Comparison of ENCODE assay signal across 8 cellular contexts in the genomic region with DNA sequence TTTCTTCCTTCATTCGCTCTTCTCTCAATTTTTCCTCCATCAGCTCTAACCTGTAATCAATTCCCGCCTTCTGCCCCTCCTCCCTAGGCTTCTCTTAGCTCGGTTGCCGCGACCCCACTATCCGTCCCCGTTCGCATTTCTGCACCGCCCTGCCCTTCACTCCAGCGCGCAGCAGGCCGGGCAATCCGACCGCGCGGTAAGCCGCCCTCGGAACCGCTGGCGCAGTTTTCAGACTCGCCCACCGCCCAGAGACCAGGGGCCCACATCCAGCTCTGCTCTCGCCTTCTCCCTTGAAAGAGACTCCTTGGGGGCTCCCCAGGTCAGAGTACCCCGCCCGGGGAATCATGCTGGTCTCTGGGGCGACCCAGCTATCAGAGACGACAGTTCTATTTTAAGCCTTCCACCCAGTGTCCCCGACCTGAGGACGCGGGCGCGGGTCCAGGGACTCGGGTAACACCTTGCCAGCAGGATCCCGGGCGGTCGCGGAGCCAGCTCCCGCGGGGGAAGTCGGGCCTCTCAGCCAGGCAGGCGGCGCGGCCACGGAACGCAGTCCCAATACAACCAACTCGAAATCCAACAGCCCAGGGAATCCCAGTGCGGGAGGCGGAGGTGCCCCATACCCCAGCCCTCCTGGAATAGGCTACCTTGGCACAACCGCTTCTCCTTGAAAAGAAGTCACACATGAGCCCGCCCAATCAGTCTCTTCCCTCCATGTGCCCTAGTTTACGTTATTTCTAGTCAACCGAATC. TPM values are rescaled to one million over a fixed set of nuclear protein-coding genes. Genes with fewer than 3 reads are reported as not detected.
A peak's percentile ranks its signal among the peaks of the same experiment; 100 is the strongest.
DNase-seq lines count a peak whose midpoint lies in the region; ATAC-seq and TF ChIP-seq lines count a peak whose summit lies in the region.

No MANE protein-coding gene starts in this region.

- no peaks in the 10 kb centered on the region for H3K9me3 Mint-ChIP-seq in GM23338

- no peaks in the 10 kb centered on the region for H3F3A ChIP-seq in GM23338 (replicated peaks; ENCODE audit: low read depth)

- H3K4me2 ChIP-seq in GM23338, result peak overlapping the region; percentile 95

- H3K27me3 ChIP-seq in GM23338 (ENCODE audit: insufficient read depth), result peaks cover 58% of the 10 kb centered on the region
- peaks cover under 1% of the 10 kb centered on the region for H3K27me3 ChIP-seq in ascending aorta
- H3K27me3 ChIP-seq in iPS DF 6.9 (ENCODE audit: control insufficient read depth, insufficient read depth, low read length), result peaks cover 11% of the 10 kb centered on the region
- no peaks in the 10 kb centered on the region for H3K27me3 ChIP-seq in gastrocnemius medialis

- in situ Hi-C loops in gastrocnemius medialis (cut with MboI; ENCODE audit: low sequenced_read_pairs in 4 of 4), result loop anchor here in 2 of 4 donors (5.0 to 10.0 kb wide), 2 partner anchors 59 to 83 kb away; no protein-coding TSS in a partner anchor

- H3K27ac ChIP-seq in GM23338 (ENCODE audit: low read depth), result no peak overlapping the region
- no peak overlapping the region for H3K27ac ChIP-seq in ascending aorta
- H3K27ac ChIP-seq in iPS DF 6.9 (ENCODE audit: low read length), result no peak overlapping the region
- peak overlapping the region; percentile 88 to 95 (median 92) for H3K27ac ChIP-seq in gastrocnemius medialis

- H3K27ac Mint-ChIP-seq in GM23338, result no peak overlapping the region

- intact Hi-C loops in ascending aorta (cut with DNase I), result no loop called here
- intact Hi-C loops in gastrocnemius medialis (cut with DNase I; ENCODE audit: low total_unique reads), result loop anchor here (2.0 to 5.0 kb wide), 2 partner anchors 55 to 61 kb away; no protein-coding TSS in a partner anchor

- 0 out of 2 replicates have a peak, but pooled peaks cover 5% of the 10 kb centered on the region for H3K79me2 ChIP-seq in GM23338 (replicated peaks; ENCODE audit: insufficient read depth)

- H3K4me3 ChIP-seq in GM23338 (peak overlapping the region; percentile 78), ascending aorta (peak overlapping the region; percentile 47 to 58), iPS DF 6.9 (ENCODE audit: low read length) (peak overlapping the region; percentile 13; the same call in 1 of the 2 replicates), gastrocnemius medialis (peak overlapping the region; percentile 63 to 75 (median 70))

- TF ChIP-seq POLR2A in gastrocnemius medialis (IDR thresholded peaks at IDR 0.05), result peak in 1 of 2 donors; percentile 71

- H3K27me3 Mint-ChIP-seq in GM23338 (ENCODE audit: insufficient read depth, low read depth, poor library complexity), result peaks cover 32% of the 10 kb centered on the region

- no peak for TF ChIP-seq CTCF in GM23338 (conservative IDR thresholded peaks at IDR 0.05; ENCODE audit: low read depth in 2 of 2)
- no peak for TF ChIP-seq CTCF in ascending aorta (IDR thresholded peaks at IDR 0.05)
- TF ChIP-seq CTCF in gastrocnemius medialis (IDR thresholded peaks at IDR 0.05 in 4 of 5, conservative IDR thresholded peaks at IDR 0.05 in 1 of 5), result no peak

- H3K4me1 ChIP-seq in GM23338 (ENCODE audit: insufficient read depth), result peaks cover 7% of the 10 kb centered on the region; the same call in 1 of the 2 replicates
- H3K4me1 ChIP-seq in ascending aorta, result peaks cover 0 to 10% of the 10 kb centered on the region in 2 donors
- no peaks in the 10 kb centered on the region for H3K4me1 ChIP-seq in iPS DF 6.9 (ENCODE audit: control insufficient read depth, insufficient read depth, low read length)
- H3K4me1 ChIP-seq in gastrocnemius medialis, result peaks cover 9 to 13% of the 10 kb centered on the region in 2 donors

- DNase-seq in GM23338 (ENCODE audit: low spot score), result peak; percentile 63
- peak in 1 of 2 donors; percentile 66 for DNase-seq in ascending aorta (ENCODE audit: low spot score in 2 of 2)
- no peak for DNase-seq in iPS DF 6.9 (ENCODE audit: low read depth, low spot score)
- DNase-seq in gastrocnemius medialis, result peak; percentile 70 to 88
- no peak for DNase-seq in NCI-H2171 (lab: John Stamatoyannopoulos, UW)

- H3K4me3 Mint-ChIP-seq in GM23338, result peak overlapping the region; percentile 80

- WGBS in iPS DF 6.9 (ENCODE audit: insufficient coverage, insufficient read length), result no CpG with 5 or more reads among the region's 52 CpGs

- 0 out of 2 replicates have a peak, but pooled peaks cover 5% of the 10 kb centered on the region for H3K9me2 ChIP-seq in GM23338 (ENCODE audit: insufficient read depth)

- H3K36me3 Mint-ChIP-seq in GM23338 (ENCODE audit: low read depth), result no peaks in the 10 kb centered on the region

- H3K36me3 ChIP-seq in GM23338 (ENCODE audit: insufficient read depth) (no peaks in the 10 kb centered on the region), ascending aorta (no peaks in the 10 kb centered on the region), iPS DF 6.9 (ENCODE audit: control insufficient read depth, insufficient read depth, low read length) (no peaks in the 10 kb centered on the region), gastrocnemius medialis (no peaks in the 10 kb centered on the region)

- ATAC-seq in GM23338, result peak; percentile 78
- peak; percentile 84 to 88 for ATAC-seq in gastrocnemius medialis
- ATAC-seq in HG03196 (IDR thresholded peaks at IDR 0.05; ENCODE audit: unreplicated experiment), result no peak
- ATAC-seq in HG02852 (IDR thresholded peaks at IDR 0.05; ENCODE audit: unreplicated experiment), result no peak
- no peak for ATAC-seq in GM18867 (IDR thresholded peaks at IDR 0.05; ENCODE audit: unreplicated experiment)

- H3K9me3 ChIP-seq in ascending aorta (no peaks in the 10 kb centered on the region), iPS DF 6.9 (ENCODE audit: control insufficient read depth, insufficient read depth, low read length) (no peaks in the 10 kb centered on the region), gastrocnemius medialis (no peaks in the 10 kb centered on the region)

- peaks cover 13% of the 10 kb centered on the region for H3K4me1 Mint-ChIP-seq in GM23338

- H2AFZ ChIP-seq in GM23338, result peak overlapping the region; percentile 94

- H4K20me1 ChIP-seq in GM23338 (replicated peaks; ENCODE audit: insufficient read depth), result peaks cover 3% of the 10 kb centered on the region

TF ChIP-seq in GM23338, 12 proteins besides CTCF, POLR2A, EP300 and RAD21 (continues in another document):
- TF ChIP-seq ZNF114 (CRISPR knock-in tag; IDR thresholded peaks at IDR 0.05), result no peak
- no peak for TF ChIP-seq JUNB (IDR thresholded peaks at IDR 0.05; ENCODE audit: unreplicated experiment)
- TF ChIP-seq EZH2 (IDR thresholded peaks at IDR 0.05; ENCODE audit: low read depth, unreplicated experiment), result peak; percentile 55
- no peak for TF ChIP-seq POLR2AphosphoS5 (IDR thresholded peaks at IDR 0.05; ENCODE audit: low read depth)

RNA-seq across cellular contexts. Expression of gene SLC38A4, which starts 5.7 kb away (rescaled TPM):
- total RNA-seq in GM23338 (2014; rRNA removed; shearing (Covaris generic)), result 12.5 and 13.3 TPM in 2 replicates
- polyA plus RNA-seq in GM23338 (2016; fragmentation: Nextera tagmentation; extraction: Ambion mirVana), result 5.8 and 6.2 TPM in 2 replicates
- total RNA-seq in ascending aorta (not detected), gastrocnemius medialis (10 to 100 TPM; 14.7 to 46.0 (median 23.0) TPM)

Comparison
In these comparisons a context has a peak if more than half of its experiments do, and no peak if none do; other contexts are left out.
1. ATAC-seq: peak in GM23338 (single experiment) and gastrocnemius medialis (2 of 2); none in HG03196 (single experiment), HG02852 (single experiment) and GM18867 (single experiment).
2. DNase-seq: peak in GM23338 (single experiment) and gastrocnemius medialis (2 of 2); none in iPS DF 6.9 (single experiment) and NCI-H2171 (single experiment).
3. H3K27ac ChIP-seq: peak in gastrocnemius medialis (4 of 4); none in GM23338 (single experiment), ascending aorta (0 of 2) and iPS DF 6.9 (single experiment).
4. H3K4me3 ChIP-seq: peak in every context shown above with its lines; median percentile 78 in GM23338; 70 in gastrocnemius medialis; 52 in ascending aorta; 13 in iPS DF 6.9.
5. RNA of gene SLC38A4, which starts 5.7 kb away (total RNA-seq): 14.7 to 46.0 TPM in gastrocnemius medialis and 12.5 to 13.3 TPM in GM23338; not detected in ascending aorta (single experiment); every median in the first group is over 10 times any median in the second.